Comparison of ENCODE assay signal across 8 cellular contexts in the genomic region with DNA sequence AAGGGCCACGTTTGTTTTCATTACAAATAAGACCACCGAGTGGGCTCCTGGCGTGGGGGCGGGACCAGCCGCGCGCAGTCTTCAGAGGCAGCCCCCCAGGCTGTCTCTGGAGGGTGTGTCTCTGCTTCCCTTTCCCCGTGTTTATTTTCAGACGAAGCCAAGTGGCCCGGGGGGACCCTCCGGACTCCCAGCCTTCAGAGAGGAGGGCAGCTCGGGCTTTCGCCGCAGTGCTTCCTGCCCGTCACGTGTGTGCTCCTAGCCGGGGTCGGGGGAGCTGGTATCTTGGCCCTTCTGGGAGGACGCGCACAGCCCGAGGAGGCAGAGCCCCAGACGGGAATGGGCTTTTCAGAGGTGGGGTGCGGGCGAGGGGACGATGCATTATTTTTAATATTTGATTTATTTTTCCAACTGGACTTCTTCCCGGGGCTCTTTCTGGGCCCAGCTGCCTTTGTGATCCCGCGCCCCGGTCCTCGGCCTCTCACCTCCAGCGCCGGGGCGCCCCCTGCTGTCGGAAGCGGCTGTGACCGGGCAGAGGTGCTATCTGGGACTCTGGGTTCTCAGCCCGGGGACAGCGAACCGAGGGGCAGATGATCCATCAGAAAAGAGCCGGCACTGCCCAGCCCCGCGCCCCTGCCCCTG.
DNase-seq lines count a peak whose midpoint lies in the region; ATAC-seq, FAIRE-seq and TF ChIP-seq lines count a peak whose summit lies in the region.

No MANE protein-coding gene starts in this region.

- intact Hi-C loops in right cardiac atrium (cut with DNase I), result loop anchor here (5.0 to 10.0 kb wide), 5 partner anchors 159 to 812 kb away; no protein-coding TSS in a partner anchor

- ATAC-seq in right cardiac atrium, result peak; percentile 89

- H3K36me3 Mint-ChIP-seq in T-helper 1 cell treated with Interleukin-12 subunit alpha and Interleukin-12 subunit beta and Interleukin-4 antibody, amounts not matched to agents 30 μg/mL and 1 μg/mL, for 36 hours (ENCODE audit: low read depth), result no peaks in the 10 kb centered on the region

- H3K4me3 Mint-ChIP-seq in T-helper 1 cell treated with Interleukin-12 subunit alpha and Interleukin-12 subunit beta and Interleukin-4 antibody, amounts not matched to agents 30 μg/mL and 1 μg/mL, for 36 hours, result peak overlapping the region; percentile 32

- no peaks in the 10 kb centered on the region for H3K9me3 ChIP-seq in right cardiac atrium (ENCODE audit: control insufficient read depth, low read length)

- peaks cover 3% of the 10 kb centered on the region for H3K4me1 Mint-ChIP-seq in T-helper 1 cell treated with Interleukin-12 subunit alpha and Interleukin-12 subunit beta and Interleukin-4 antibody, amounts not matched to agents 30 μg/mL and 1 μg/mL, for 36 hours (ENCODE audit: low read depth)

- FAIRE-seq in H54 (lab: Jason Lieb, UNC), result no peak
- FAIRE-seq in urothelium cell line (lab: Jason Lieb, UNC), result no peak

- H3K27ac ChIP-seq in right cardiac atrium (ENCODE audit: low read length), result no peak overlapping the region

- H3K9me3 Mint-ChIP-seq in T-helper 1 cell treated with Interleukin-12 subunit alpha and Interleukin-12 subunit beta and Interleukin-4 antibody, amounts not matched to agents 30 μg/mL and 1 μg/mL, for 36 hours, result no peaks in the 10 kb centered on the region

- no peaks in the 10 kb centered on the region for H3K27me3 ChIP-seq in right cardiac atrium (ENCODE audit: control insufficient read depth, insufficient read depth)

- H3K4me3 ChIP-seq in right cardiac atrium (ENCODE audit: low read length), result peak overlapping the region; percentile 55

- WGBS in right cardiac atrium, result under 1% methylated on average over 42 of the region's 42 CpGs

- DNase-seq in DMS79 (lab: John Stamatoyannopoulos, UW) (peak; percentile 26), H54 (ENCODE audit: insufficient read length, low spot score) (peak; percentile 74), NAMALWA (ENCODE audit: low spot score) (peak; percentile 82), amniotic epithelial cell (ENCODE audit: low read depth) (peak; percentile 38), right cardiac atrium (peak; percentile 88 to 96 (median 96)), putamen (ENCODE audit: low spot score) (peak; percentile 65), urothelium cell line (ENCODE audit: low spot score) (peak; percentile 88)

- H3K27me3 Mint-ChIP-seq in T-helper 1 cell treated with Interleukin-12 subunit alpha and Interleukin-12 subunit beta and Interleukin-4 antibody, amounts not matched to agents 30 μg/mL and 1 μg/mL, for 36 hours (ENCODE audit: low read depth), result no peaks in the 10 kb centered on the region

- H3K27ac Mint-ChIP-seq in T-helper 1 cell treated with Interleukin-12 subunit alpha and Interleukin-12 subunit beta and Interleukin-4 antibody, amounts not matched to agents 30 μg/mL and 1 μg/mL, for 36 hours, result no peak overlapping the region

- TF ChIP-seq POLR2A in H54 (IDR thresholded peaks at IDR 0.05; ENCODE audit: low read depth, low read length), result no peak

- no peaks in the 10 kb centered on the region for H3K4me1 ChIP-seq in right cardiac atrium (ENCODE audit: control insufficient read depth, insufficient read depth, low read length)

Comparison
In these comparisons a context has a peak if more than half of its experiments do, and no peak if none do; other contexts are left out.
1. DNase-seq: peak in every context shown above with its lines; median percentile 96 in right cardiac atrium; 88 in urothelium cell line; 82 in NAMALWA; 74 in H54; 65 in putamen; 38 in amniotic epithelial cell; 26 in DMS79.